8 cellular contexts compared by ENCODE assay signal in the genomic region with DNA sequence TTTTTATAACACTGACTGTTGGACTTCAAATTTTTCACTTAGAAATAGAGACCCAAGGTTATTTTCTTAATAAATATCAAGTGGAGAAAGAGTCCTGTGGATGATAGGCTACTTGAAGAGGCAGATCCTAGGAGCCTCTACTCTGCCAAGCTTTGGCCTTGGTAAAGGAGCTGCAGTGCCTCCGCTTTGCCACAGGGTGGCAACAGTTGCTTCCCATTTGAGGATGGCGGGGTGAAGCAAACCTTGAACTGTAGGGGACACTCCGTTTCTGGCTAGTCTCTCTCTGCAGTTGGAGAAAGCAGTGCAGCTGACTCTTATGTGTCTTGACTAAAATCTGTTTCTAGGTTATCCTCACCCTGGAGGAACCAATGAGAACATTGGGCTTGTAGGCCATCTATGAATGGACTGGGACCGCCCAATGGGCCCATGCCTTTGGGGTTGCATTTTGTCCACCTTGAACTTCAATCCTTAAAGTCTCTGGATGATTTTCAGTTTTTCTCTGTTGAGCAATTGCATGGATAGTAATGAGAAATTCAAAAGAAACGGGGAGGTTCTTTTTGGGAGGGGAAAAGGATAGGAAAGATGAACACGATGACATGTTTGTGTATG. TPM values are rescaled to one million over a fixed set of nuclear protein-coding genes. Genes with fewer than 3 reads are reported as not detected.
A peak's percentile ranks its signal among the peaks of the same experiment; 100 is the strongest.
DNase-seq lines count a peak whose midpoint lies in the region; ATAC-seq, FAIRE-seq and TF ChIP-seq lines count a peak whose summit lies in the region.

No MANE protein-coding gene starts in this region.

- no peaks in the 10 kb centered on the region for H3K27me3 Mint-ChIP-seq in brain

- no peak overlapping the region for H3K27ac Mint-ChIP-seq in brain

- no peaks in the 10 kb centered on the region for H3K36me3 ChIP-seq in kidney (ENCODE audit: control insufficient read depth in 1 of 2, insufficient read depth in 2 of 2, low read length in 2 of 2)

- H3K9me3 Mint-ChIP-seq in brain, result no peaks in the 10 kb centered on the region

- TF ChIP-seq EP300 in Ishikawa (IDR thresholded peaks at IDR 0.05; ENCODE audit: borderline replicate concordance), result no peak

- ATAC-seq in GM21367 (IDR thresholded peaks at IDR 0.05; ENCODE audit: unreplicated experiment) (peak; percentile 86), HG03159 (IDR thresholded peaks at IDR 0.05; ENCODE audit: unreplicated experiment) (no peak)

- H3K4me3 ChIP-seq in kidney (ENCODE audit: low read length in 2 of 2), result no peak overlapping the region

- H3K9me3 ChIP-seq in kidney (ENCODE audit: control insufficient read depth in 1 of 2, low read length in 2 of 2), result no peaks in the 10 kb centered on the region

- no peak overlapping the region for H3K27ac ChIP-seq in kidney (ENCODE audit: low read depth in 2 of 2, low read length in 2 of 2)

- H3K4me1 Mint-ChIP-seq in brain, result peaks cover 23% of the 10 kb centered on the region

- intact Hi-C loops in kidney (cut with DNase I), result no loop called here

- TF ChIP-seq CTCF in brain (conservative IDR thresholded peaks at IDR 0.05), result peak; percentile 81 to 92
- TF ChIP-seq CTCF in kidney (IDR thresholded peaks at IDR 0.05; ENCODE audit: borderline replicate concordance, extremely low read depth, insufficient read depth), result peak; percentile 84

- no peak for FAIRE-seq in kidney (lab: Jason Lieb, UNC)

- peak; percentile 69 for TF ChIP-seq RAD21 in Ishikawa (IDR thresholded peaks at IDR 0.05; ENCODE audit: low read depth)

- no peak overlapping the region for H3K9ac ChIP-seq in kidney (ENCODE audit: low read length in 2 of 2)

- DNase-seq in EL, result peak; percentile 76
- DNase-seq in T-helper 1 cell, result peak in 3 of 5 donors; percentile 10 to 53 (median 15)
- DNase-seq in kidney, result no peak
- DNase-seq in stimulated activated CD4-positive, alpha-beta T cell treated with anti-CD3 and anti-CD28 coated beads, Interleukin-4, amount 100 ng/mL, for 24 hours, result peak; percentile 41

- H3K4me3 Mint-ChIP-seq in brain, result no peak overlapping the region

- H3K36me3 Mint-ChIP-seq in brain, result peaks cover 4% of the 10 kb centered on the region

- no peaks in the 10 kb centered on the region for H3K4me1 ChIP-seq in kidney (ENCODE audit: control insufficient read depth in 1 of 2, insufficient read depth in 1 of 2, low read depth in 1 of 2, low read length in 2 of 2)

TF ChIP-seq in Ishikawa, 13 proteins besides CTCF, POLR2A, EP300 and RAD21:
- no peak for TF ChIP-seq TCF12 (IDR thresholded peaks at IDR 0.05; ENCODE audit: low read depth)
- no peak for TF ChIP-seq CREB1 (IDR thresholded peaks at IDR 0.05; ENCODE audit: low read depth)
- TF ChIP-seq ZBTB7A (IDR thresholded peaks at IDR 0.05; ENCODE audit: low read depth), result no peak
- TF ChIP-seq CEBPB (IDR thresholded peaks at IDR 0.05), result no peak
- TF ChIP-seq, protein P1, sequence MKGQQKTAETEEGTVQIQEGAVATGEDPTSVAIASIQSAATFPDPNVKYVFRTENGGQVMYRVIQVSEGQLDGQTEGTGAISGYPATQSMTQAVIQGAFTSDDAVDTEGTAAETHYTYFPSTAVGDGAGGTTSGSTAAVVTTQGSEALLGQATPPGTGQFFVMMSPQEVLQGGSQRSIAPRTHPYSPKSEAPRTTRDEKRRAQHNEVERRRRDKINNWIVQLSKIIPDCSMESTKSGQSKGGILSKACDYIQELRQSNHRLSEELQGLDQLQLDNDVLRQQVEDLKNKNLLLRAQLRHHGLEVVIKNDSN (IDR thresholded peaks at IDR 0.05), result no peak
- no peak for TF ChIP-seq YY1 (IDR thresholded peaks at IDR 0.05; ENCODE audit: low read depth)
- no peak for TF ChIP-seq TEAD4 (IDR thresholded peaks at IDR 0.05)
- TF ChIP-seq FOXM1 (IDR thresholded peaks at IDR 0.05; ENCODE audit: borderline replicate concordance, low read depth), result no peak
- TF ChIP-seq, protein P2, sequence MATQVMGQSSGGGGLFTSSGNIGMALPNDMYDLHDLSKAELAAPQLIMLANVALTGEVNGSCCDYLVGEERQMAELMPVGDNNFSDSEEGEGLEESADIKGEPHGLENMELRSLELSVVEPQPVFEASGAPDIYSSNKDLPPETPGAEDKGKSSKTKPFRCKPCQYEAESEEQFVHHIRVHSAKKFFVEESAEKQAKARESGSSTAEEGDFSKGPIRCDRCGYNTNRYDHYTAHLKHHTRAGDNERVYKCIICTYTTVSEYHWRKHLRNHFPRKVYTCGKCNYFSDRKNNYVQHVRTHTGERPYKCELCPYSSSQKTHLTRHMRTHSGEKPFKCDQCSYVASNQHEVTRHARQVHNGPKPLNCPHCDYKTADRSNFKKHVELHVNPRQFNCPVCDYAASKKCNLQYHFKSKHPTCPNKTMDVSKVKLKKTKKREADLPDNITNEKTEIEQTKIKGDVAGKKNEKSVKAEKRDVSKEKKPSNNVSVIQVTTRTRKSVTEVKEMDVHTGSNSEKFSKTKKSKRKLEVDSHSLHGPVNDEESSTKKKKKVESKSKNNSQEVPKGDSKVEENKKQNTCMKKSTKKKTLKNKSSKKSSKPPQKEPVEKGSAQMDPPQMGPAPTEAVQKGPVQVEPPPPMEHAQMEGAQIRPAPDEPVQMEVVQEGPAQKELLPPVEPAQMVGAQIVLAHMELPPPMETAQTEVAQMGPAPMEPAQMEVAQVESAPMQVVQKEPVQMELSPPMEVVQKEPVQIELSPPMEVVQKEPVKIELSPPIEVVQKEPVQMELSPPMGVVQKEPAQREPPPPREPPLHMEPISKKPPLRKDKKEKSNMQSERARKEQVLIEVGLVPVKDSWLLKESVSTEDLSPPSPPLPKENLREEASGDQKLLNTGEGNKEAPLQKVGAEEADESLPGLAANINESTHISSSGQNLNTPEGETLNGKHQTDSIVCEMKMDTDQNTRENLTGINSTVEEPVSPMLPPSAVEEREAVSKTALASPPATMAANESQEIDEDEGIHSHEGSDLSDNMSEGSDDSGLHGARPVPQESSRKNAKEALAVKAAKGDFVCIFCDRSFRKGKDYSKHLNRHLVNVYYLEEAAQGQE (IDR thresholded peaks at IDR 0.05; ENCODE audit: low read depth), result no peak
- no peak for TF ChIP-seq TAF1 (IDR thresholded peaks at IDR 0.05; ENCODE audit: low read depth)
- TF ChIP-seq, protein P3, sequence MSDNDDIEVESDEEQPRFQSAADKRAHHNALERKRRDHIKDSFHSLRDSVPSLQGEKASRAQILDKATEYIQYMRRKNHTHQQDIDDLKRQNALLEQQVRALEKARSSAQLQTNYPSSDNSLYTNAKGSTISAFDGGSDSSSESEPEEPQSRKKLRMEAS (IDR thresholded peaks at IDR 0.05), result no peak
- TF ChIP-seq NFIC (IDR thresholded peaks at IDR 0.05), result no peak
- no peak for TF ChIP-seq EGR1 (IDR thresholded peaks at IDR 0.05)

RNA-seq across cellular contexts. Expression of a gene that starts 9.8 kb away (rescaled TPM):
- polyA plus RNA-seq in brain (ENCODE audit: insufficient read depth, low read depth, low replicate concordance) (151 TPM), kidney (ENCODE audit: insufficient read depth, low read depth, low replicate concordance) (1.6 TPM)
- total RNA-seq in kidney, result 1.3 TPM

RNA-seq across cellular contexts. Expression of a gene that starts 36.0 kb away (rescaled TPM):
- polyA plus RNA-seq in brain (ENCODE audit: insufficient read depth, low read depth, low replicate concordance) (9.3 TPM), kidney (ENCODE audit: insufficient read depth, low read depth, low replicate concordance) (0.73 TPM)
- 4.6 TPM for total RNA-seq in kidney

RNA-seq across cellular contexts. Expression of a gene that starts 58.1 kb away (rescaled TPM):
- polyA plus RNA-seq in brain (ENCODE audit: insufficient read depth, low read depth, low replicate concordance) (0.61 TPM), kidney (ENCODE audit: insufficient read depth, low read depth, low replicate concordance) (6.3 TPM)
- 14.7 TPM for total RNA-seq in kidney

Comparison
In these comparisons a context has a peak if more than half of its experiments do, and no peak if none do; other contexts are left out.
1. RNA of a gene that starts 9.8 kb away (polyA plus RNA-seq): 151 TPM in brain (single experiment); 1.6 TPM in kidney (single experiment); every median in the first group is over 10 times any median in the second.